ENCODE assay signal across 28 cellular contexts in genomic region chr7:3710122-3710521, GRCh38.
"Had no signal": no experiment of that assay in that cellular context is flagged by ENCODE, and none has a peak within 500 bp of the region (broad histone marks: within the 10 kb centered on the region; RNA-seq: fewer than 3 reads in every experiment).

No MANE protein-coding gene starts in this region.

- H3K27ac ChIP-seq: body of pancreas had no signal

- H3K4me3 ChIP-seq: body of pancreas had no signal

- FAIRE-seq: colon, frontal cortex had no signal

- DNase-seq: activated CD4-positive, alpha-beta memory T cell treated with anti-CD3 and anti-CD28 coated beads, Interleukin-2, amount 10 ng/mL, durations not matched to agents 7 days and 5 days; activated CD4-positive, alpha-beta T cell treated with anti-CD3 and anti-CD28 coated beads for 1 hour; activated CD4-positive, alpha-beta T cell treated with anti-CD3 and anti-CD28 coated beads for 4 hours; activated CD4-positive, alpha-beta T cell treated with anti-CD3 and anti-CD28 coated beads, Interleukin-2, amount 10 ng/mL, durations not matched to agents 7 days and 5 days; activated CD4-positive, alpha-beta T cell treated with anti-CD3 and anti-CD28 coated beads, Interleukin-2, amount 50 U/mL, for 4 hours; activated CD8-positive, alpha-beta memory T cell treated with anti-CD3 and anti-CD28 coated beads, Interleukin-2, amount 50 U/mL, for 48 hours; activated effector memory CD4-positive, alpha-beta T cell treated with Interleukin-2 at 50 U/mL for 16 hours; activated gamma-delta T cell treated with Interleukin-2 at 50 U/mL for 16 hours; activated naive CD4-positive, alpha-beta T cell treated with anti-CD3 and anti-CD28 coated beads, Interleukin-2, amount 50 U/mL, for 16 hours; activated naive CD4-positive, alpha-beta T cell treated with Interleukin-2 at 50 U/mL for 16 hours; activated T-cell treated with anti-CD3 and anti-CD28 coated beads for 4 hours; activated T-cell treated with anti-CD3 and anti-CD28 coated beads, Interleukin-2, amount 50 U/mL, for 4 hours; amniotic stem cell; anterior cingulate cortex; caudate nucleus; cortex of kidney; effector CD4-positive, alpha-beta T cell; effector memory CD8-positive, alpha-beta T cell; head of caudate nucleus; hippocampal formation; T-helper 17 cell; T1000 had no signal

- H3K27me3 ChIP-seq: body of pancreas had no signal

- H3K9me3 ChIP-seq: body of pancreas had no signal

- ATAC-seq: activated T-cell treated with anti-CD3 and anti-CD28 coated beads, Interleukin-2, amount 50 U/mL, for 4 hours; activated T-helper 17 cell treated with anti-CD3 and anti-CD28 coated beads, Interleukin-2, amount 50 U/mL, for 72 hours; body of pancreas; effector memory CD8-positive, alpha-beta T cell; esophagus mucosa; T-helper 17 cell; WTC11 had no signal
